19 cellular contexts compared by ENCODE assay signal in the genomic region with DNA sequence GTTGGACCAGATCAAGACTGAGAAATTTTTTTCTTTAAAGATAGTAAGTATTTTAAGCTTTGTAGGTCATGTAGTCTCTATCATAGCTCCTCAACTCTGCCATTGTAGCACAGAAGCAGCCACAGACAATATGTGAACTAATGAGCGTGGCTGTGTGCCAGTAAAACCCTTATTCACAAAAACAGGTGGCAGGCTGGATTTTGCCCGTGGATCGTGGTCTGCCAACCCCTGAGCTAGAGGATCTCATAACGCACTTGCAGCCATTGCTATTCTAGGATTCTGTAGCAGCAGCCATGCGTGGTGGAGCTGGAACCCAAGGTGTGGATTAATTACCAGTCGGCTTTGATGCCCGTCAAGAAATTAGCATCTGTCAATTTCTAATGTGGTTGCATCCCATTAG.
DNase-seq lines count a peak whose midpoint lies in the region; ATAC-seq and TF ChIP-seq lines count a peak whose summit lies in the region.
"Had no signal": no experiment of that assay in that cellular context is flagged by ENCODE, and none has a peak within 500 bp of the region (broad histone marks: within the 10 kb centered on the region; RNA-seq: fewer than 3 reads in every experiment).

No MANE protein-coding gene starts in this region.

- no peaks in the 10 kb centered on the region for H3K9me2 ChIP-seq in OCI-LY7 (ENCODE audit: insufficient read depth, low read length)

- H4K20me1 ChIP-seq in KMS-11 (ENCODE audit: insufficient read depth) (no peaks in the 10 kb centered on the region), OCI-LY7 (ENCODE audit: insufficient read depth, low read length) (no peaks in the 10 kb centered on the region)

- H3K4me2 ChIP-seq in KMS-11 (peak overlapping the region; percentile 90), OCI-LY7 (ENCODE audit: low read length) (no peak overlapping the region)
- H3K4me2 ChIP-seq: smooth muscle cell had no signal

- intact Hi-C loops in OCI-LY7 (cut with micrococcal nuclease; ENCODE audit: unreplicated experiment), result no loop called here
- intact Hi-C loops in body of pancreas (cut with DNase I), result no loop called here

- H2AFZ ChIP-seq in KMS-11 (ENCODE audit: low read depth) (0 out of 2 replicates have a peak overlapping the region, but pooled peaks have one; percentile 7), OCI-LY7 (ENCODE audit: low read length) (no peak overlapping the region)
- H2AFZ ChIP-seq: GM23248 had no signal

- no peak for TF ChIP-seq POLR2A in body of pancreas (IDR thresholded peaks at IDR 0.05)

- H3K4me1 ChIP-seq in KMS-11 (ENCODE audit: low read depth, poor library complexity, severe bottlenecking), result peaks cover 98% of the 10 kb centered on the region
- H3K4me1 ChIP-seq in OCI-LY7 (ENCODE audit: insufficient read depth, low read length, poor library complexity, severe bottlenecking), result peaks cover 14% of the 10 kb centered on the region
- H3K4me1 ChIP-seq in body of pancreas, result no peaks in the 10 kb centered on the region
- H3K4me1 ChIP-seq: ascending aorta had no signal

- DNase-seq in NCI-H1694 (lab: John Stamatoyannopoulos, UW) (peak; percentile 89), NCI-H524 (lab: John Stamatoyannopoulos, UW) (peak; percentile 87 to 95), cerebellar cortex (ENCODE audit: low spot score) (peak; percentile 68), OCI-LY7 (ENCODE audit: low spot score) (no peak), AG20443 (ENCODE audit: low spot score) (no peak), body of pancreas (no peak)
- DNase-seq: activated CD4-positive, alpha-beta T cell treated with anti-CD3 and anti-CD28 coated beads, Interleukin-2, amount 50 U/mL, for 48 hours; activated CD8-positive, alpha-beta memory T cell treated with anti-CD3 and anti-CD28 coated beads, Interleukin-2, amount 50 U/mL, for 4 hours; GM23248; KG1; left ventricle myocardium inferior; NCI-H2227 treated with DMSO at 0.1 percent for 48 hours; stimulated activated CD4-positive, alpha-beta T cell treated with anti-CD3 and anti-CD28 coated beads, Interleukin-2, amount 100 ng/mL, for 24 hours had no signal

- CTCF ChIA-PET in OCI-LY7 (lab: Charles Lee; ENCODE audit: unreplicated experiment), result no interaction called here

- H3K36me3 ChIP-seq in KMS-11 (ENCODE audit: insufficient read depth), result no peaks in the 10 kb centered on the region
- no peaks in the 10 kb centered on the region for H3K36me3 ChIP-seq in OCI-LY7 (ENCODE audit: insufficient read depth, low read length)
- H3K36me3 ChIP-seq in body of pancreas (replicated peaks in 1 of 2; ENCODE audit: insufficient read depth in 1 of 2, low read depth in 2 of 2), result no peaks in the 10 kb centered on the region

- no peaks in the 10 kb centered on the region for H3K79me2 ChIP-seq in KMS-11 (ENCODE audit: insufficient read depth, low read depth)
- no peaks in the 10 kb centered on the region for H3K79me2 ChIP-seq in OCI-LY7 (ENCODE audit: insufficient read depth, low read depth, low read length)

- H3K27ac ChIP-seq in KMS-11 (peak overlapping the region; percentile 93), OCI-LY7 (ENCODE audit: low read depth, low read length, poor library complexity, severe bottlenecking) (no peak overlapping the region), body of pancreas (no peak overlapping the region)
- H3K27ac ChIP-seq: ascending aorta, gastroesophageal sphincter, GM23248, left ventricle myocardium inferior had no signal

- H3K9ac ChIP-seq in KMS-11, result peak overlapping the region; percentile 56; the same call in 1 of the 2 replicates
- H3K9ac ChIP-seq: GM23248 had no signal

- no peaks in the 10 kb centered on the region for H3K27me3 ChIP-seq in KMS-11 (ENCODE audit: insufficient read depth, low read depth)
- no peaks in the 10 kb centered on the region for H3K27me3 ChIP-seq in body of pancreas
- H3K27me3 ChIP-seq: ascending aorta, gastroesophageal sphincter had no signal

- H3K9me3 ChIP-seq in OCI-LY7 (ENCODE audit: low read length) (no peaks in the 10 kb centered on the region), body of pancreas (no peaks in the 10 kb centered on the region)
- H3K9me3 ChIP-seq: ascending aorta, gastroesophageal sphincter, left ventricle myocardium inferior had no signal

- BruUV-seq in OCI-LY7 (replicated peaks; lab: Mats Ljungman, UMichigan), result no TSS peak

- POLR2A ChIA-PET in OCI-LY7 (lab: Charles Lee), result interaction anchor here (0.6 kb wide), 1 partner anchor 1983 kb away, joined by 4 read pairs; no protein-coding TSS in a partner anchor

- no peak for ATAC-seq in body of pancreas
- no peak for ATAC-seq in HG03354 (IDR thresholded peaks at IDR 0.05; ENCODE audit: poor library complexity, severe bottlenecking, unreplicated experiment)
- ATAC-seq: gastroesophageal sphincter; natural killer cell treated with Interleukin-12 subunit alpha and Interleukin-12 subunit beta and Interleukin-15 and Interleukin-18, amount 100 ng/mL, for 72 hours had no signal

- 81 to 82% methylated on average over 7 of the region's 7 CpGs for WGBS in body of pancreas, 2 donors

- TF ChIP-seq CTCF in KMS-11 (conservative IDR thresholded peaks at IDR 0.05; ENCODE audit: low read depth, low read length) (no peak), OCI-LY7 (conservative IDR thresholded peaks at IDR 0.05; ENCODE audit: low read length) (no peak), body of pancreas (IDR thresholded peaks at IDR 0.05) (no peak)

- H3K4me3 ChIP-seq in KMS-11 (IDR thresholded peaks at IDR 0.05; ENCODE audit: insufficient read depth, low read depth, low read length) (no peak overlapping the region), OCI-LY7 (ENCODE audit: low read depth, low read length, poor library complexity, severe bottlenecking) (no peak overlapping the region), body of pancreas (no peak overlapping the region)
- H3K4me3 ChIP-seq: ascending aorta, gastroesophageal sphincter, GM23248, left ventricle myocardium inferior, smooth muscle cell had no signal

Comparison
In these comparisons a context has a peak if more than half of its experiments do, and no peak if none do; other contexts are left out.
1. DNase-seq: peak in NCI-H1694 (single experiment), NCI-H524 (2 of 2) and cerebellar cortex (single experiment); none in OCI-LY7 (single experiment), AG20443 (single experiment) and body of pancreas (0 of 4).